ENCODE assay signal across 8 cellular contexts in genomic region chr13:30376426-30377311, GRCh38. TPM values are rescaled to one million over a fixed set of nuclear protein-coding genes. Genes with fewer than 3 reads are reported as not detected.
DNase-seq lines count a peak whose midpoint lies in the region; ATAC-seq and TF ChIP-seq lines count a peak whose summit lies in the region.

No MANE protein-coding gene starts in this region.

- H3K4me1 ChIP-seq in lung (ENCODE audit: control insufficient read depth in 2 of 2, insufficient read depth in 2 of 2, low read length in 2 of 2): peaks cover 0 to 2% of the 10 kb centered on the region in 2 donors

- H3K4me3 ChIP-seq in H7 (ENCODE audit: insufficient read depth, low read depth, low read length) (no peak overlapping the region), lung (no peak overlapping the region)

- H3K36me3 ChIP-seq in H7 (replicated peaks; ENCODE audit: control insufficient read depth, insufficient read depth, low read length) (no peaks in the 10 kb centered on the region), lung (ENCODE audit: control insufficient read depth in 2 of 2, insufficient read depth in 2 of 2, low read length in 2 of 2) (no peaks in the 10 kb centered on the region)

- POLR2A ChIA-PET in activated CD4-positive, alpha-beta memory T cell treated with anti-CD3 and anti-CD28 coated beads for 36 hours (lab: Charles Lee): interaction anchor here (0.5 to 1.8 kb wide), 7 partner anchors 9 to 98 kb away, joined by 3 to 8 read pairs (median 3); partner anchors contain the start of gene HMGB1

- H3K36me3 Mint-ChIP-seq in activated CD4-positive, alpha-beta memory T cell treated with anti-CD3 and anti-CD28 coated beads for 36 hours: peaks cover 3% of the 10 kb centered on the region
- no peaks in the 10 kb centered on the region for H3K36me3 Mint-ChIP-seq in nephron progenitor cell (ENCODE audit: low read depth)

- ATAC-seq in GM18499 (IDR thresholded peaks at IDR 0.05; ENCODE audit: insufficient read depth, unreplicated experiment): peak; percentile 36
- ATAC-seq in lung (ENCODE audit: insufficient read depth, low FRiP score): peak; percentile 68

- no peaks in the 10 kb centered on the region for H3K9me3 ChIP-seq in lung (ENCODE audit: control insufficient read depth in 2 of 2, insufficient read depth in 1 of 2, low read length in 1 of 2)

- H3K27ac ChIP-seq in lung (ENCODE audit: low read depth in 1 of 2, low read length in 1 of 2): peak overlapping the region in 1 of 2 donors; percentile 68

- TF ChIP-seq CTCF in lung (IDR thresholded peaks at IDR 0.05; ENCODE audit: control extremely low read depth, extremely low read depth): no peak
- TF ChIP-seq CTCF in nephron progenitor cell (IDR thresholded peaks at IDR 0.05): no peak

- peak overlapping the region; percentile 93 for H3K27ac Mint-ChIP-seq in activated CD4-positive, alpha-beta memory T cell treated with anti-CD3 and anti-CD28 coated beads for 36 hours
- no peak overlapping the region for H3K27ac Mint-ChIP-seq in nephron progenitor cell

- no peaks in the 10 kb centered on the region for H3K9me3 Mint-ChIP-seq in activated CD4-positive, alpha-beta memory T cell treated with anti-CD3 and anti-CD28 coated beads for 36 hours
- H3K9me3 Mint-ChIP-seq in nephron progenitor cell: no peaks in the 10 kb centered on the region

- H3K27me3 Mint-ChIP-seq in activated CD4-positive, alpha-beta memory T cell treated with anti-CD3 and anti-CD28 coated beads for 36 hours: no peaks in the 10 kb centered on the region
- peaks cover 11% of the 10 kb centered on the region for H3K27me3 Mint-ChIP-seq in nephron progenitor cell (ENCODE audit: low read depth, poor library complexity)

- H3K27me3 ChIP-seq in H7 (ENCODE audit: control insufficient read depth, insufficient read depth, low read length) (no peaks in the 10 kb centered on the region), lung (ENCODE audit: control insufficient read depth, insufficient read depth) (no peaks in the 10 kb centered on the region)

- DNase-seq in H7 (peak; percentile 28), NCI-H128 (lab: John Stamatoyannopoulos, UW; ENCODE audit: unreplicated experiment) (peak; percentile 18), lung (ENCODE audit: low spot score) (peak; percentile 74), NCI-H446 (lab: John Stamatoyannopoulos, UW) (no peak), NCI-H2081 treated with DMSO at 0.1 percent for 48 hours (lab: John Stamatoyannopoulos, UW) (no peak), nephron progenitor cell (no peak)
- DNase-seq in activated CD4-positive, alpha-beta memory T cell treated with anti-CD3 and anti-CD28 coated beads for 36 hours: peak; percentile 85

- peaks cover 79% of the 10 kb centered on the region for H3K4me1 Mint-ChIP-seq in activated CD4-positive, alpha-beta memory T cell treated with anti-CD3 and anti-CD28 coated beads for 36 hours (ENCODE audit: low read depth)
- peaks cover 46% of the 10 kb centered on the region for H3K4me1 Mint-ChIP-seq in nephron progenitor cell

- 36 to 51% methylated on average over 5 of the region's 5 CpGs for WGBS in lung, 2 donors

- intact Hi-C loops in activated CD4-positive, alpha-beta memory T cell treated with anti-CD3 and anti-CD28 coated beads for 36 hours (cut with micrococcal nuclease): loop anchor here (1.0 to 10.0 kb wide), 5 partner anchors 12 to 418 kb away; partner anchors contain the start of gene KATNAL1

- peak overlapping the region; percentile 80 for H3K4me3 Mint-ChIP-seq in activated CD4-positive, alpha-beta memory T cell treated with anti-CD3 and anti-CD28 coated beads for 36 hours
- H3K4me3 Mint-ChIP-seq in nephron progenitor cell: no peak overlapping the region

- CTCF ChIA-PET in activated CD4-positive, alpha-beta memory T cell treated with anti-CD3 and anti-CD28 coated beads for 36 hours (lab: Charles Lee): interaction anchor here (1.2 kb wide), 2 partner anchors 31 to 245 kb away, joined by 3 read pairs; no protein-coding TSS in a partner anchor

RNA-seq across cellular contexts. Expression of gene UBE2L5, which starts 45.6 kb away (rescaled TPM):
- not detected in 2 replicates for total RNA-seq in H7 (2014; rRNA removed; shearing (Covaris generic))
- total RNA-seq in activated CD4-positive, alpha-beta memory T cell treated with anti-CD3 and anti-CD28 coated beads for 36 hours: not detected
- total RNA-seq in lung: not detected
- under 1 TPM in 1 of 2 donors, not detected in 1; 0.06 TPM for polyA plus RNA-seq in lung

Comparison
In these comparisons a context has a peak if more than half of its experiments do, and no peak if none do; other contexts are left out.
1. DNase-seq: peak in H7 (single experiment), NCI-H128 (single experiment), activated CD4-positive, alpha-beta memory T cell treated with anti-CD3 and anti-CD28 coated beads for 36 hours (single experiment) and lung (single experiment); none in NCI-H446 (0 of 2), NCI-H2081 treated with DMSO at 0.1 percent for 48 hours (single experiment) and nephron progenitor cell (single experiment).